In the genomic region with DNA sequence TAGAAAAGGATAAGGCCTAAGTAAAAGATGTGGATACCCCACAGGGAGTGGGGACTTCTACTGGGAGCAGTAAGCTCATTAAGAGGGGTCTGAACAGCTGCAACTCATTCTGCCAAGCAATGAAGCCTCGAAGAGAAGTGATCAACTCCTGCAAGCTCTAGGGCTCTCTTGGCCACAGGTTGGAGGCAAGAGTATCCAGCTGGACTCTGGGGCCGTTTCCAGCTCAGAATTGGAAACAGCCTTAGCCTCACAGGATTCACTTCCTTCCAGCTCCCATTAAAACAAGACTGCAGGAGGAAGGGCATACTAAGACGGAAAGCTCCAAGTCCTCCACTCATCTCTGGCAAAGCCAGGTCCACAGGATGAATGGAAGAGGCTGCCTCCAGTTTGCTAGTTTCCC, we compare ENCODE assay signal across 16 cellular contexts.
DNase-seq lines count a peak whose midpoint lies in the region; ATAC-seq and TF ChIP-seq lines count a peak whose summit lies in the region.
"Had no signal": no experiment of that assay in that cellular context is flagged by ENCODE, and none has a peak within 500 bp of the region (broad histone marks: within the 10 kb centered on the region; RNA-seq: fewer than 3 reads in every experiment).

No MANE protein-coding gene starts in this region.

- 10 to 21% (median 15%) methylated on average over 3 of the region's 3 CpGs for WGBS in psoas muscle, 3 donors

- TF ChIP-seq CTCF in left ventricle myocardium inferior (IDR thresholded peaks at IDR 0.05; ENCODE audit: borderline replicate concordance) (no peak), psoas muscle (IDR thresholded peaks at IDR 0.05) (no peak)

- H3K4me3 ChIP-seq in left ventricle myocardium inferior (no peak overlapping the region), psoas muscle (no peak overlapping the region)

- H3K36me3 ChIP-seq in left ventricle myocardium inferior, result no peaks in the 10 kb centered on the region
- no peaks in the 10 kb centered on the region for H3K36me3 ChIP-seq in psoas muscle (ENCODE audit: insufficient read depth in 1 of 2, low read depth in 1 of 2)

- H3K27ac ChIP-seq in left ventricle myocardium inferior (replicated peaks) (peak overlapping the region; percentile 50), psoas muscle (no peak overlapping the region)
- H3K27ac ChIP-seq: 22Rv1, C4-2B had no signal

- H3K27me3 ChIP-seq in left ventricle myocardium inferior (ENCODE audit: low read depth) (no peaks in the 10 kb centered on the region), psoas muscle (ENCODE audit: insufficient read depth in 3 of 3, low read length in 2 of 3) (peaks cover 0 to 13% (median 0%) of the 10 kb centered on the region in 3 donors)

- ATAC-seq in psoas muscle (peak in 1 of 4 donors; percentile 32), GM21367 (IDR thresholded peaks at IDR 0.05; ENCODE audit: unreplicated experiment) (no peak)

- H3K9me3 ChIP-seq in left ventricle myocardium inferior (replicated peaks) (no peaks in the 10 kb centered on the region), psoas muscle (no peaks in the 10 kb centered on the region)

- intact Hi-C loops in left ventricle myocardium inferior (cut with micrococcal nuclease) (loop anchor here (10.0 kb wide), 1 partner anchor 317 kb away; no protein-coding TSS in a partner anchor), psoas muscle (cut with DNase I) (no loop called here)

- DNase-seq in NCI-H82 (lab: John Stamatoyannopoulos, UW), result peak; percentile 4
- no peak for DNase-seq in NCI-H82 treated with DMSO at 0.1 percent for 48 hours (lab: John Stamatoyannopoulos, UW; ENCODE audit: unreplicated experiment)
- DNase-seq in left ventricle myocardium inferior, result peak; percentile 42
- peak; percentile 30 to 52 for DNase-seq in psoas muscle
- no peak for DNase-seq in stimulated activated CD4-positive, alpha-beta T cell treated with anti-CD3 and anti-CD28 coated beads, Interleukin-2, amount 100 ng/mL, for 48 hours
- no peak for DNase-seq in NOMO-1 treated with DMSO at 0.1 percent for 48 hours (lab: John Stamatoyannopoulos, UW; ENCODE audit: unreplicated experiment)
- DNase-seq in cerebellar nuclear complex (lab: John Stamatoyannopoulos, UW), result no peak
- DNase-seq: AML-193; NCI-H1105; NCI-H2081; NCI-H2171 treated with DMSO at 0.1 percent for 48 hours; NCI-H69; NK-92 treated with Interleukin-12 subunit alpha and Interleukin-12 subunit beta, amount 100 ng/mL, for 24 hours had no signal

- H3K4me1 ChIP-seq in left ventricle myocardium inferior (no peaks in the 10 kb centered on the region), psoas muscle (no peaks in the 10 kb centered on the region)

Comparison
In these comparisons a context has a peak if more than half of its experiments do, and no peak if none do; other contexts are left out.
1. DNase-seq: peak in NCI-H82 (single experiment), left ventricle myocardium inferior (single experiment) and psoas muscle (2 of 2); none in NCI-H82 treated with DMSO at 0.1 percent for 48 hours (single experiment), stimulated activated CD4-positive, alpha-beta T cell treated with anti-CD3 and anti-CD28 coated beads, Interleukin-2, amount 100 ng/mL, for 48 hours (0 of 2), NOMO-1 treated with DMSO at 0.1 percent for 48 hours (single experiment) and cerebellar nuclear complex (0 of 2).